Comparison of ENCODE assay signal across 1 cellular context in genomic region chr2:62595468-62595867, GRCh38.
TF ChIP-seq lines count a peak whose summit lies in the region.

No MANE protein-coding gene starts in this region.

TF ChIP-seq in HepG2, 621 proteins besides CTCF, POLR2A, EP300 and RAD21 (continued from another document):
- TF ChIP-seq, protein P1, sequence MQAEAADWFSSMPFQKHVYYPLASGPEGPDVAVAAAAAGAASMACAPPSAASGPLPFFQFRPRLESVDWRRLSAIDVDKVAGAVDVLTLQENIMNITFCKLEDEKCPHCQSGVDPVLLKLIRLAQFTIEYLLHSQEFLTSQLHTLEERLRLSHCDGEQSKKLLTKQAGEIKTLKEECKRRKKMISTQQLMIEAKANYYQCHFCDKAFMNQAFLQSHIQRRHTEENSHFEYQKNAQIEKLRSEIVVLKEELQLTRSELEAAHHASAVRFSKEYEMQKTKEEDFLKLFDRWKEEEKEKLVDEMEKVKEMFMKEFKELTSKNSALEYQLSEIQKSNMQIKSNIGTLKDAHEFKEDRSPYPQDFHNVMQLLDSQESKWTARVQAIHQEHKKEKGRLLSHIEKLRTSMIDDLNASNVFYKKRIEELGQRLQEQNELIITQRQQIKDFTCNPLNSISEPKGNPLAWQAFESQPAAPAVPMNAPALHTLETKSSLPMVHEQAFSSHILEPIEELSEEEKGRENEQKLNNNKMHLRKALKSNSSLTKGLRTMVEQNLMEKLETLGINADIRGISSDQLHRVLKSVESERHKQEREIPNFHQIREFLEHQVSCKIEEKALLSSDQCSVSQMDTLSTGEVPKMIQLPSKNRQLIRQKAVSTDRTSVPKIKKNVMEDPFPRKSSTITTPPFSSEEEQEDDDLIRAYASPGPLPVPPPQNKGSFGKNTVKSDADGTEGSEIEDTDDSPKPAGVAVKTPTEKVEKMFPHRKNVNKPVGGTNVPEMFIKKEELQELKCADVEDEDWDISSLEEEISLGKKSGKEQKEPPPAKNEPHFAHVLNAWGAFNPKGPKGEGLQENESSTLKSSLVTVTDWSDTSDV (CRISPR knock-in tag; IDR thresholded peaks at IDR 0.05), result no peak
- TF ChIP-seq, protein P2, sequence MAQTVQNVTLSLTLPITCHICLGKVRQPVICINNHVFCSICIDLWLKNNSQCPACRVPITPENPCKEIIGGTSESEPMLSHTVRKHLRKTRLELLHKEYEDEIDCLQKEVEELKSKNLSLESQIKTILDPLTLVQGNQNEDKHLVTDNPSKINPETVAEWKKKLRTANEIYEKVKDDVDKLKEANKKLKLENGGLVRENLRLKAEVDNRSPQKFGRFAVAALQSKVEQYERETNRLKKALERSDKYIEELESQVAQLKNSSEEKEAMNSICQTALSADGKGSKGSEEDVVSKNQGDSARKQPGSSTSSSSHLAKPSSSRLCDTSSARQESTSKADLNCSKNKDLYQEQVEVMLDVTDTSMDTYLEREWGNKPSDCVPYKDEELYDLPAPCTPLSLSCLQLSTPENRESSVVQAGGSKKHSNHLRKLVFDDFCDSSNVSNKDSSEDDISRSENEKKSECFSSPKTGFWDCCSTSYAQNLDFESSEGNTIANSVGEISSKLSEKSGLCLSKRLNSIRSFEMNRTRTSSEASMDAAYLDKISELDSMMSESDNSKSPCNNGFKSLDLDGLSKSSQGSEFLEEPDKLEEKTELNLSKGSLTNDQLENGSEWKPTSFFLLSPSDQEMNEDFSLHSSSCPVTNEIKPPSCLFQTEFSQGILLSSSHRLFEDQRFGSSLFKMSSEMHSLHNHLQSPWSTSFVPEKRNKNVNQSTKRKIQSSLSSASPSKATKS (CRISPR knock-in tag; IDR thresholded peaks at IDR 0.05), result no peak
- TF ChIP-seq GTF2F1 (IDR thresholded peaks at IDR 0.05; ENCODE audit: low read length) (no peak), ZNF619 (CRISPR knock-in tag; IDR thresholded peaks at IDR 0.05) (no peak), ZSCAN20 (CRISPR knock-in tag; IDR thresholded peaks at IDR 0.05; ENCODE audit: borderline replicate concordance) (no peak), ZSCAN21 (CRISPR knock-in tag; IDR thresholded peaks at IDR 0.05; ENCODE audit: borderline replicate concordance) (no peak)
